In the genomic region with DNA sequence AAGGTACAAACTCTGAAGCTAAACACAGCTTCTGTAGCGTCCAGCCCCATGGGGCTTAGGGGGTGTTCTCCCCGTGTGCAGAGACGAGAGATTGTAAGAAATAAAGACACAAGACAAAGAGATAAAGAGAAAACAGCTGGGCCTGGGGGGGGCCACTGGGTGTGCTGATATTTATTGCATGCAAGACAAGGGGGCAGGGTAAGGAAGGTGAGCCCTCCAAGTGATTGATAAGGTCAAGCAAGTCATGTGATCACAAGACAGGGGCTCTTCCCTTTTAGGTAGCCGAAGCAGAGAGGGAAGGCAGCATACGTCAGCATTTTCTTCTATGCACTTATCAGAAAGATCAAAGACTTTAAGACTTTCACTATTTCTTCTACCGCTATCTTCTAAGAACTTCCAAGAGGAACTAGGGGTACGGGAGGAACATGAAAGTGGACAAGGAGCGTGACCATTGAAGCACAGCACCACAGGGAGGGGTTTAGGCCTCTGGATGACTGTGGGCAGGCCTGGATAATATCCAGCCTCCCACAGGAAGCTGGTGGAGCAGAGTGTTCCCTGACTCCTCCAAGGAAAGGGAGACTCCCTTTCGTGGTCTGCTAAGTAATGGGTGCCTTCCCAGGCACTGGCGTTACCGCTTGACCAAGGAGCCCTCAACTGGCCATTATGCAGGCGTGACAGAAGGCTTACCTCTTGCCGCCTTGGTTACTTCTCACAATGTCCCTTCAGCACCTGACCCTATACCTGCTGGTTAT, we compare ENCODE assay signal across 1 cellular context.
TF ChIP-seq lines count a peak whose summit lies in the region.
"Not testable (repeated sequence)": the region's sequence is repeated elsewhere in the genome, so short reads cannot be mapped to it uniquely, and the experiment has no call there.

No MANE protein-coding gene starts in this region.

TF ChIP-seq in K562, 482 proteins besides CTCF, POLR2A, EP300 and RAD21 (continued from another document):
- TF ChIP-seq ZBTB17 (CRISPR knock-in tag; IDR thresholded peaks at IDR 0.05) (0 out of 2 replicates have a peak, but pooled peaks have one; percentile 22), ATF1 (tag; IDR thresholded peaks at IDR 0.05) (peak; percentile 49), RAD51 (IDR thresholded peaks at IDR 0.05; ENCODE audit: borderline replicate concordance, low read depth) (peak; percentile 77), ARID1B (IDR thresholded peaks at IDR 0.05) (peak; percentile 35; the same call in 1 of the 2 replicates)
- TF ChIP-seq, protein P1, sequence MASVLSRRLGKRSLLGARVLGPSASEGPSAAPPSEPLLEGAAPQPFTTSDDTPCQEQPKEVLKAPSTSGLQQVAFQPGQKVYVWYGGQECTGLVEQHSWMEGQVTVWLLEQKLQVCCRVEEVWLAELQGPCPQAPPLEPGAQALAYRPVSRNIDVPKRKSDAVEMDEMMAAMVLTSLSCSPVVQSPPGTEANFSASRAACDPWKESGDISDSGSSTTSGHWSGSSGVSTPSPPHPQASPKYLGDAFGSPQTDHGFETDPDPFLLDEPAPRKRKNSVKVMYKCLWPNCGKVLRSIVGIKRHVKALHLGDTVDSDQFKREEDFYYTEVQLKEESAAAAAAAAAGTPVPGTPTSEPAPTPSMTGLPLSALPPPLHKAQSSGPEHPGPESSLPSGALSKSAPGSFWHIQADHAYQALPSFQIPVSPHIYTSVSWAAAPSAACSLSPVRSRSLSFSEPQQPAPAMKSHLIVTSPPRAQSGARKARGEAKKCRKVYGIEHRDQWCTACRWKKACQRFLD (CRISPR knock-in tag; IDR thresholded peaks at IDR 0.05), result peak; percentile 29; the same call in 1 of the 2 replicates
- not testable (repeated sequence) for TF ChIP-seq ATF1 (CRISPR knock-in tag; IDR thresholded peaks at IDR 0.05)
